22 cellular contexts compared by ENCODE assay signal in the genomic region with DNA sequence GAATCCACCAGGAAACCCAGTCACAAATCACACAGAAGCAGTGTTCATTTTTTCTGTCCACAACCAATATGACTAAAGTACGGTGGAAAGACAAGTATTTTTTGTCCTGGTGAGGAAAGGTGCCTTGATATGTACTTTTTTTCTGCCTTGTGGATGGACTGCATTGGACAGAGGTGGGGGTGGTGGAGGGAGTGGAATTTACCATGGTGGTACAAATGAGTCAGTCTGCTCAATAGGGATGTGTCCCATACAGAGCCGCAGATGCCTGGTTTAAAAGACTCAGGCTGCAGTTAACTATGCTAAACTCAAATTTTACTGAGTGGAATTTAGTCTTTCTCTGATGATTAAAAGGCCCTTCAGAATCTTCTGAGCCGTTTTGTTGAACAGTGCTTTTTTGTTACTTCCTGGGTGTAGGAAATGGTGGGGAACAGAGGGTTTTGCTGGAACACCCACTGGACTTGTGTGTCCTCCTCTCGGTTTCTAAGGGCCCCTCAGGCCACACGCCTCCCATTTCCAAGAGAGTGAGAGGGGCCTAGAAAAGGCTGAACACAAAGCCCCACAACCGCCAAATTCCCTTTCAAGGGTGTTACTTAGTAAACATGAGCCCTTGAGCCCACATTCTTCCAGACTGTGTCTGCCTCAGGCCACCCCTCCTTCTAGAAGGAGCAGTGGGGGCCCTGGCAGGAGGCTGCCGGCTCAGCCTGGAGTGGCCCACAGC.
DNase-seq lines count a peak whose midpoint lies in the region; ATAC-seq and TF ChIP-seq lines count a peak whose summit lies in the region.
"Had no signal": no experiment of that assay in that cellular context is flagged by ENCODE, and none has a peak within 500 bp of the region (broad histone marks: within the 10 kb centered on the region; RNA-seq: fewer than 3 reads in every experiment).

No MANE protein-coding gene starts in this region.

- H3K36me3 ChIP-seq in BLaER1 (peaks cover 12% of the 10 kb centered on the region; the same call in 1 of the 2 replicates), Karpas-422 (ENCODE audit: insufficient read depth, low read length) (no peaks in the 10 kb centered on the region), endodermal cell (ENCODE audit: control insufficient read depth, insufficient read depth, low read length) (no peaks in the 10 kb centered on the region)
- H3K36me3 ChIP-seq: heart left ventricle, SJSA1, upper lobe of left lung had no signal

- 91 to 94% methylated on average over 2 to 7 of the region's 7 CpGs for WGBS in endodermal cell (ENCODE audit: insufficient coverage in 1 of 2, insufficient read length in 1 of 2), 2 experiments

- no peak for ATAC-seq in GM21529 (IDR thresholded peaks at IDR 0.05; ENCODE audit: unreplicated experiment)
- no peak for ATAC-seq in GM18505 (IDR thresholded peaks at IDR 0.05; ENCODE audit: unreplicated experiment)
- ATAC-seq: A549; activated CD4-positive, CD25-positive, alpha-beta regulatory T cell treated with anti-CD3 and anti-CD28 coated beads, Interleukin-2, amount 50 U/mL, for 24 hours; activated T-helper 17 cell treated with anti-CD3 and anti-CD28 coated beads, Interleukin-2, amount 50 U/mL, for 72 hours; CD8-positive, alpha-beta T cell had no signal

- H3K4me2 ChIP-seq in BLaER1 (peak overlapping the region; percentile 85), Karpas-422 (ENCODE audit: low read depth, low read length, poor library complexity, severe bottlenecking) (no peak overlapping the region)
- H3K4me2 ChIP-seq: A549 had no signal

- no peaks in the 10 kb centered on the region for H3K9me3 Mint-ChIP-seq in endodermal cell
- no peaks in the 10 kb centered on the region for H3K9me3 Mint-ChIP-seq in nephron
- H3K9me3 Mint-ChIP-seq: activated T-helper 17 cell treated with anti-CD3 and anti-CD28 coated beads, Interleukin-2, amount 50 U/mL, for 72 hours; CD8-positive, alpha-beta T cell; T-helper 2 cell treated with Interferon-gamma antibody and Interleukin-4, amounts not matched to agents 5 μg/mL and 100 μg/mL, for 36 hours had no signal

- peaks cover 65% of the 10 kb centered on the region for H3K4me1 ChIP-seq in BLaER1
- H3K4me1 ChIP-seq in Karpas-422 (ENCODE audit: low read length) = peaks cover 34% of the 10 kb centered on the region
- no peaks in the 10 kb centered on the region for H3K4me1 ChIP-seq in endodermal cell (ENCODE audit: control insufficient read depth, insufficient read depth, low read length)
- H3K4me1 ChIP-seq: A549, SJSA1 had no signal

- no peak overlapping the region for H2AFZ ChIP-seq in Karpas-422 (ENCODE audit: low read length)

- H3K27me3 ChIP-seq in BLaER1 (no peaks in the 10 kb centered on the region), Karpas-422 (ENCODE audit: low read length) (no peaks in the 10 kb centered on the region), endodermal cell (ENCODE audit: control insufficient read depth, insufficient read depth, low read length, poor library complexity, severe bottlenecking) (no peaks in the 10 kb centered on the region)
- H3K27me3 ChIP-seq: heart left ventricle, SJSA1, upper lobe of left lung had no signal

- peak overlapping the region; percentile 85 for H3K27ac ChIP-seq in BLaER1
- H3K27ac ChIP-seq in Karpas-422 (ENCODE audit: low read length) = peak overlapping the region; percentile 45; the same call in 1 of the 2 replicates
- H3K27ac ChIP-seq in endodermal cell (ENCODE audit: low read depth, low read length) = peak overlapping the region; percentile 88
- H3K27ac ChIP-seq: A549, heart left ventricle, SJSA1, upper lobe of left lung had no signal

- H3K4me1 Mint-ChIP-seq in endodermal cell (peaks cover 23% of the 10 kb centered on the region), nephron (peaks cover 20% of the 10 kb centered on the region)
- H3K4me1 Mint-ChIP-seq: activated T-helper 17 cell treated with anti-CD3 and anti-CD28 coated beads, Interleukin-2, amount 50 U/mL, for 72 hours had no signal

- H4K20me1 ChIP-seq in BLaER1 = no peaks in the 10 kb centered on the region
- no peaks in the 10 kb centered on the region for H4K20me1 ChIP-seq in Karpas-422 (ENCODE audit: insufficient read depth, low read depth, low read length)

- DNase-seq in Karpas-422 = no peak
- DNase-seq in endodermal cell = no peak
- DNase-seq in kidney tubule cell (ENCODE audit: low spot score) = no peak
- no peak for DNase-seq in SIG-M5 treated with dmso at 0.1 percent for 504 hours (lab: John Stamatoyannopoulos, UW; ENCODE audit: unreplicated experiment)
- DNase-seq: HCEC 1CT; KG1; NCI-H1048; NCI-H526 treated with DMSO at 0.1 percent for 48 hours; OCI-M1; stimulated activated naive CD4-positive, alpha-beta T cell treated with Interleukin-2 at 50 U/mL for 16 hours; upper lobe of left lung had no signal

- peaks cover 13% of the 10 kb centered on the region for H3K36me3 Mint-ChIP-seq in endodermal cell (ENCODE audit: low read depth)
- H3K36me3 Mint-ChIP-seq in nephron (ENCODE audit: low read depth) = peaks cover 5% of the 10 kb centered on the region
- H3K36me3 Mint-ChIP-seq: CD8-positive, alpha-beta T cell had no signal

- H3K27ac Mint-ChIP-seq in endodermal cell (peak overlapping the region; percentile 3), nephron (peak overlapping the region; percentile 61 to 73 (median 71))
- H3K27ac Mint-ChIP-seq: activated T-helper 17 cell treated with anti-CD3 and anti-CD28 coated beads, Interleukin-2, amount 50 U/mL, for 72 hours; CD8-positive, alpha-beta T cell; T-helper 2 cell treated with Interferon-gamma antibody and Interleukin-4, amounts not matched to agents 5 μg/mL and 100 μg/mL, for 36 hours had no signal

- H3K9me3 ChIP-seq in BLaER1 (0 out of 2 replicates have a peak, but pooled peaks cover 4% of the 10 kb centered on the region), Karpas-422 (ENCODE audit: low read length) (no peaks in the 10 kb centered on the region), endodermal cell (ENCODE audit: control insufficient read depth, low read length) (peaks cover 3% of the 10 kb centered on the region)
- H3K9me3 ChIP-seq: A549, SJSA1, upper lobe of left lung had no signal

- H3K27me3 Mint-ChIP-seq in endodermal cell (ENCODE audit: insufficient read depth) = no peaks in the 10 kb centered on the region
- peaks cover 5% of the 10 kb centered on the region for H3K27me3 Mint-ChIP-seq in nephron (ENCODE audit: low read depth)
- H3K27me3 Mint-ChIP-seq: activated T-helper 17 cell treated with anti-CD3 and anti-CD28 coated beads, Interleukin-2, amount 50 U/mL, for 72 hours had no signal

- no peak for TF ChIP-seq POLR2A in GM18505 (IDR thresholded peaks at IDR 0.05; ENCODE audit: borderline replicate concordance, extremely low read depth, insufficient read depth, insufficient read length)

- no peak for TF ChIP-seq CTCF in endodermal cell (conservative IDR thresholded peaks at IDR 0.05)
- TF ChIP-seq CTCF in nephron (IDR thresholded peaks at IDR 0.05; ENCODE audit: unreplicated experiment in 3 of 3) = no peak

- peak overlapping the region; percentile 66 for H3K9ac ChIP-seq in BLaER1
- no peak overlapping the region for H3K9ac ChIP-seq in Karpas-422 (ENCODE audit: low read length)
- no peak overlapping the region for H3K9ac ChIP-seq in endodermal cell (ENCODE audit: extremely low read depth, low read length, poor library complexity, severe bottlenecking)

- H3K4me3 Mint-ChIP-seq in endodermal cell (no peak overlapping the region), nephron (no peak overlapping the region)
- H3K4me3 Mint-ChIP-seq: activated T-helper 17 cell treated with anti-CD3 and anti-CD28 coated beads, Interleukin-2, amount 50 U/mL, for 72 hours; CD8-positive, alpha-beta T cell; T-helper 2 cell treated with Interferon-gamma antibody and Interleukin-4, amounts not matched to agents 5 μg/mL and 100 μg/mL, for 36 hours had no signal

- no peaks in the 10 kb centered on the region for H3K79me2 ChIP-seq in Karpas-422 (ENCODE audit: low read length)

- H3K4me3 ChIP-seq in BLaER1 (no peak overlapping the region), Karpas-422 (ENCODE audit: low read length) (no peak overlapping the region), endodermal cell (ENCODE audit: low read length) (no peak overlapping the region)
- H3K4me3 ChIP-seq: A549, heart left ventricle, SJSA1, upper lobe of left lung had no signal

- no peaks in the 10 kb centered on the region for H3K9me2 ChIP-seq in Karpas-422 (replicated peaks; ENCODE audit: insufficient read depth, low read length)
